1 cellular context compared by ENCODE assay signal in the genomic region with DNA sequence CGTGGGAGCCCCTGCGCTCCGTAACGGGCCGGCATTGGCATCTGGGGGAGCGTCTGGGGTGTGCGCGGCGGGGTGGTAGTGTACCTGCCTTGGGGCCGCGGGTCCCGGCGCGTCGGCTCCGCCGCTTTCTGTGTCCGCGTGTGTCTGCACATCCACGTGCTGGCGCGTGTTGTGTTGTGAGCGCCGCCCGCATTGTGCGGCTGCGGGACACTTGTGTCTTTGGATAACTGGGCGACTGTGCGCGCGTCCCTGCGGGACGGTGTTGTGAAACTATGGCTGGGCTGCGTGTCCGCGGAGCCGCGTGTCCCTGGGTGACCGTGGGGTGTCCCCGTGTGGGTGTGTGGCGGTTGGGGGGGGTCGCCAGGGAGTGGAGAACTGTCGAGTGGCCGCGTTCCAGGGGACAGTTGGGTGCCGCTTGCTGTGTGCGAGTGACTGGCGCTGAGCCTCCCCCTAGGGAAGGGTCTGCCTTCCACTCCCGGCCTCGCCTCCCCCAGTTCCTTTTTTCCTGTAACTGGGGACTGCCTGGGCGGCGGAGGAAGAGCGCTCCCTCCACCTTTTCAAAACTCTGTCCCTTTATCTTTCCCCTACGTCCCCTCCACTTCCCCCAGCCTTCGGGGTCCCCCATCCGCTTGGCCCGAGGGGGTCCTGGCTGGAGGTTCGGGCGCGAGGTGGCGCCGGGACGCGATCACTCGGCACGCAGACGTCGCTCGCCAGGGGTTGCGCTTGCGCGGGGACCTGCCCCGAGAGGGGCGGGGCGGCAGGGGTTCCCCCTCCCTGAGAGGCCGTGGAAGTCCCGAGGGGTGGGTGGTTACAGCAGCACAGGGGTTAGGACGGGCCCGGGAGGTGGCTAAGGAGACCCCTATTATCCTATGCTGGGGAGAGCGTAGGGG.
A peak's percentile ranks its signal among the peaks of the same experiment; 100 is the strongest.
TF ChIP-seq lines count a peak whose summit lies in the region.

No MANE protein-coding gene starts in this region.

TF ChIP-seq in HepG2, 621 proteins besides CTCF, POLR2A, EP300 and RAD21 (continued from another document and continues in another):
- no peak for TF ChIP-seq HES4 (CRISPR knock-in tag; IDR thresholded peaks at IDR 0.05; ENCODE audit: borderline replicate concordance)
- no peak for TF ChIP-seq SOX13 (IDR thresholded peaks at IDR 0.05)
- no peak for TF ChIP-seq SOX13 (CRISPR knock-in tag; conservative IDR thresholded peaks at IDR 0.05 in 1 of 2, IDR thresholded peaks at IDR 0.05 in 1 of 2)
- no peak for TF ChIP-seq ZNF260 (CRISPR knock-in tag; IDR thresholded peaks at IDR 0.05; ENCODE audit: borderline replicate concordance, low read depth)
- no peak for TF ChIP-seq ZNF317 (CRISPR knock-in tag; IDR thresholded peaks at IDR 0.05)
- TF ChIP-seq, protein P1, sequence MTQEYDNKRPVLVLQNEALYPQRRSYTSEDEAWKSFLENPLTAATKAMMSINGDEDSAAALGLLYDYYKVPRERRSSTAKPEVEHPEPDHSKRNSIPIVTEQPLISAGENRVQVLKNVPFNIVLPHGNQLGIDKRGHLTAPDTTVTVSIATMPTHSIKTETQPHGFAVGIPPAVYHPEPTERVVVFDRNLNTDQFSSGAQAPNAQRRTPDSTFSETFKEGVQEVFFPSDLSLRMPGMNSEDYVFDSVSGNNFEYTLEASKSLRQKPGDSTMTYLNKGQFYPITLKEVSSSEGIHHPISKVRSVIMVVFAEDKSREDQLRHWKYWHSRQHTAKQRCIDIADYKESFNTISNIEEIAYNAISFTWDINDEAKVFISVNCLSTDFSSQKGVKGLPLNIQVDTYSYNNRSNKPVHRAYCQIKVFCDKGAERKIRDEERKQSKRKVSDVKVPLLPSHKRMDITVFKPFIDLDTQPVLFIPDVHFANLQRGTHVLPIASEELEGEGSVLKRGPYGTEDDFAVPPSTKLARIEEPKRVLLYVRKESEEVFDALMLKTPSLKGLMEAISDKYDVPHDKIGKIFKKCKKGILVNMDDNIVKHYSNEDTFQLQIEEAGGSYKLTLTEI (CRISPR knock-in tag; conservative IDR thresholded peaks at IDR 0.05), result no peak
- no peak for TF ChIP-seq ZMYM2 (CRISPR knock-in tag; IDR thresholded peaks at IDR 0.05)
- no peak for TF ChIP-seq ZNF33B (CRISPR knock-in tag; IDR thresholded peaks at IDR 0.05)
- TF ChIP-seq, protein P2, sequence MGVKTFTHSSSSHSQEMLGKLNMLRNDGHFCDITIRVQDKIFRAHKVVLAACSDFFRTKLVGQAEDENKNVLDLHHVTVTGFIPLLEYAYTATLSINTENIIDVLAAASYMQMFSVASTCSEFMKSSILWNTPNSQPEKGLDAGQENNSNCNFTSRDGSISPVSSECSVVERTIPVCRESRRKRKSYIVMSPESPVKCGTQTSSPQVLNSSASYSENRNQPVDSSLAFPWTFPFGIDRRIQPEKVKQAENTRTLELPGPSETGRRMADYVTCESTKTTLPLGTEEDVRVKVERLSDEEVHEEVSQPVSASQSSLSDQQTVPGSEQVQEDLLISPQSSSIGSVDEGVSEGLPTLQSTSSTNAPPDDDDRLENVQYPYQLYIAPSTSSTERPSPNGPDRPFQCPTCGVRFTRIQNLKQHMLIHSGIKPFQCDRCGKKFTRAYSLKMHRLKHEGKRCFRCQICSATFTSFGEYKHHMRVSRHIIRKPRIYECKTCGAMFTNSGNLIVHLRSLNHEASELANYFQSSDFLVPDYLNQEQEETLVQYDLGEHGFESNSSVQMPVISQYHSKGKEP (CRISPR knock-in tag; IDR thresholded peaks at IDR 0.05), result no peak
- TF ChIP-seq, protein P3, sequence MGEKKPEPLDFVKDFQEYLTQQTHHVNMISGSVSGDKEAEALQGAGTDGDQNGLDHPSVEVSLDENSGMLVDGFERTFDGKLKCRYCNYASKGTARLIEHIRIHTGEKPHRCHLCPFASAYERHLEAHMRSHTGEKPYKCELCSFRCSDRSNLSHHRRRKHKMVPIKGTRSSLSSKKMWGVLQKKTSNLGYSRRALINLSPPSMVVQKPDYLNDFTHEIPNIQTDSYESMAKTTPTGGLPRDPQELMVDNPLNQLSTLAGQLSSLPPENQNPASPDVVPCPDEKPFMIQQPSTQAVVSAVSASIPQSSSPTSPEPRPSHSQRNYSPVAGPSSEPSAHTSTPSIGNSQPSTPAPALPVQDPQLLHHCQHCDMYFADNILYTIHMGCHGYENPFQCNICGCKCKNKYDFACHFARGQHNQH (CRISPR knock-in tag; IDR thresholded peaks at IDR 0.05), result no peak
- no peak for TF ChIP-seq ZNF724P (CRISPR knock-in tag; IDR thresholded peaks at IDR 0.05; ENCODE audit: borderline replicate concordance)
- no peak for TF ChIP-seq ZNF775 (CRISPR knock-in tag; IDR thresholded peaks at IDR 0.05; ENCODE audit: borderline replicate concordance)
- TF ChIP-seq ZNF674 (CRISPR knock-in tag; IDR thresholded peaks at IDR 0.05; ENCODE audit: low read depth), result no peak
- TF ChIP-seq MTA1 (CRISPR knock-in tag; IDR thresholded peaks at IDR 0.05; ENCODE audit: borderline replicate concordance), result peak; percentile 68; the same call in 1 of the 2 replicates
- TF ChIP-seq, protein P4, sequence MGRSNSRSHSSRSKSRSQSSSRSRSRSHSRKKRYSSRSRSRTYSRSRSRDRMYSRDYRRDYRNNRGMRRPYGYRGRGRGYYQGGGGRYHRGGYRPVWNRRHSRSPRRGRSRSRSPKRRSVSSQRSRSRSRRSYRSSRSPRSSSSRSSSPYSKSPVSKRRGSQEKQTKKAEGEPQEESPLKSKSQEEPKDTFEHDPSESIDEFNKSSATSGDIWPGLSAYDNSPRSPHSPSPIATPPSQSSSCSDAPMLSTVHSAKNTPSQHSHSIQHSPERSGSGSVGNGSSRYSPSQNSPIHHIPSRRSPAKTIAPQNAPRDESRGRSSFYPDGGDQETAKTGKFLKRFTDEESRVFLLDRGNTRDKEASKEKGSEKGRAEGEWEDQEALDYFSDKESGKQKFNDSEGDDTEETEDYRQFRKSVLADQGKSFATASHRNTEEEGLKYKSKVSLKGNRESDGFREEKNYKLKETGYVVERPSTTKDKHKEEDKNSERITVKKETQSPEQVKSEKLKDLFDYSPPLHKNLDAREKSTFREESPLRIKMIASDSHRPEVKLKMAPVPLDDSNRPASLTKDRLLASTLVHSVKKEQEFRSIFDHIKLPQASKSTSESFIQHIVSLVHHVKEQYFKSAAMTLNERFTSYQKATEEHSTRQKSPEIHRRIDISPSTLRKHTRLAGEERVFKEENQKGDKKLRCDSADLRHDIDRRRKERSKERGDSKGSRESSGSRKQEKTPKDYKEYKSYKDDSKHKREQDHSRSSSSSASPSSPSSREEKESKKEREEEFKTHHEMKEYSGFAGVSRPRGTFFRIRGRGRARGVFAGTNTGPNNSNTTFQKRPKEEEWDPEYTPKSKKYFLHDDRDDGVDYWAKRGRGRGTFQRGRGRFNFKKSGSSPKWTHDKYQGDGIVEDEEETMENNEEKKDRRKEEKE (IDR thresholded peaks at IDR 0.05), result no peak
- TF ChIP-seq, protein P5, sequence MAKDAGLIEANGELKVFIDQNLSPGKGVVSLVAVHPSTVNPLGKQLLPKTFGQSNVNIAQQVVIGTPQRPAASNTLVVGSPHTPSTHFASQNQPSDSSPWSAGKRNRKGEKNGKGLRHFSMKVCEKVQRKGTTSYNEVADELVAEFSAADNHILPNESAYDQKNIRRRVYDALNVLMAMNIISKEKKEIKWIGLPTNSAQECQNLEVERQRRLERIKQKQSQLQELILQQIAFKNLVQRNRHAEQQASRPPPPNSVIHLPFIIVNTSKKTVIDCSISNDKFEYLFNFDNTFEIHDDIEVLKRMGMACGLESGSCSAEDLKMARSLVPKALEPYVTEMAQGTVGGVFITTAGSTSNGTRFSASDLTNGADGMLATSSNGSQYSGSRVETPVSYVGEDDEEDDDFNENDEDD (CRISPR knock-in tag; IDR thresholded peaks at IDR 0.05; ENCODE audit: borderline replicate concordance), result no peak
- no peak for TF ChIP-seq ATF7 (IDR thresholded peaks at IDR 0.05)
- no peak for TF ChIP-seq ATF7 (CRISPR knock-in tag; IDR thresholded peaks at IDR 0.05)
- no peak for TF ChIP-seq MED13 (CRISPR knock-in tag; IDR thresholded peaks at IDR 0.05)
- TF ChIP-seq ZNF34 (CRISPR knock-in tag; IDR thresholded peaks at IDR 0.05; ENCODE audit: borderline replicate concordance), result no peak
- TF ChIP-seq, protein P6, sequence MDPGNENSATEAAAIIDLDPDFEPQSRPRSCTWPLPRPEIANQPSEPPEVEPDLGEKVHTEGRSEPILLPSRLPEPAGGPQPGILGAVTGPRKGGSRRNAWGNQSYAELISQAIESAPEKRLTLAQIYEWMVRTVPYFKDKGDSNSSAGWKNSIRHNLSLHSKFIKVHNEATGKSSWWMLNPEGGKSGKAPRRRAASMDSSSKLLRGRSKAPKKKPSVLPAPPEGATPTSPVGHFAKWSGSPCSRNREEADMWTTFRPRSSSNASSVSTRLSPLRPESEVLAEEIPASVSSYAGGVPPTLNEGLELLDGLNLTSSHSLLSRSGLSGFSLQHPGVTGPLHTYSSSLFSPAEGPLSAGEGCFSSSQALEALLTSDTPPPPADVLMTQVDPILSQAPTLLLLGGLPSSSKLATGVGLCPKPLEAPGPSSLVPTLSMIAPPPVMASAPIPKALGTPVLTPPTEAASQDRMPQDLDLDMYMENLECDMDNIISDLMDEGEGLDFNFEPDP (CRISPR knock-in tag; conservative IDR thresholded peaks at IDR 0.05), result no peak
- TF ChIP-seq PHF8 (CRISPR knock-in tag; IDR thresholded peaks at IDR 0.05), result no peak; the same call in 1 of the 2 replicates
- TF ChIP-seq BCL6 (CRISPR knock-in tag; IDR thresholded peaks at IDR 0.05), result peak; percentile 23; the same call in 1 of the 2 replicates
- no peak for TF ChIP-seq ZBTB20 (CRISPR knock-in tag; IDR thresholded peaks at IDR 0.05; ENCODE audit: borderline replicate concordance, low read depth)
- 0 out of 2 replicates have a peak, but pooled peaks have one; percentile 12 for TF ChIP-seq NFYB (CRISPR knock-in tag; IDR thresholded peaks at IDR 0.05)
- TF ChIP-seq SRSF9 (IDR thresholded peaks at IDR 0.05; ENCODE audit: borderline replicate concordance, insufficient read depth, low read depth, low read length, poor library complexity, severe bottlenecking), result no peak
- TF ChIP-seq ZNF354B (CRISPR knock-in tag; IDR thresholded peaks at IDR 0.05), result no peak
- TF ChIP-seq TAF15 (IDR thresholded peaks at IDR 0.05; ENCODE audit: low read depth, low read length, poor library complexity, severe bottlenecking), result no peak
- TF ChIP-seq ZFP36 (IDR thresholded peaks at IDR 0.05; ENCODE audit: borderline replicate concordance, low read depth, low read length, partially characterized antibody), result no peak
- no peak for TF ChIP-seq ESRRA (CRISPR knock-in tag; IDR thresholded peaks at IDR 0.05; ENCODE audit: low read depth)
- no peak for TF ChIP-seq ARNTL (CRISPR knock-in tag; IDR thresholded peaks at IDR 0.05)
- TF ChIP-seq SALL1 (CRISPR knock-in tag; IDR thresholded peaks at IDR 0.05), result peak; percentile 35; the same call in 1 of the 2 replicates
- TF ChIP-seq SMARCE1 (IDR thresholded peaks at IDR 0.05; ENCODE audit: borderline replicate concordance), result no peak
- no peak for TF ChIP-seq ZNF607 (CRISPR knock-in tag; IDR thresholded peaks at IDR 0.05; ENCODE audit: borderline replicate concordance)
- TF ChIP-seq, protein P7, sequence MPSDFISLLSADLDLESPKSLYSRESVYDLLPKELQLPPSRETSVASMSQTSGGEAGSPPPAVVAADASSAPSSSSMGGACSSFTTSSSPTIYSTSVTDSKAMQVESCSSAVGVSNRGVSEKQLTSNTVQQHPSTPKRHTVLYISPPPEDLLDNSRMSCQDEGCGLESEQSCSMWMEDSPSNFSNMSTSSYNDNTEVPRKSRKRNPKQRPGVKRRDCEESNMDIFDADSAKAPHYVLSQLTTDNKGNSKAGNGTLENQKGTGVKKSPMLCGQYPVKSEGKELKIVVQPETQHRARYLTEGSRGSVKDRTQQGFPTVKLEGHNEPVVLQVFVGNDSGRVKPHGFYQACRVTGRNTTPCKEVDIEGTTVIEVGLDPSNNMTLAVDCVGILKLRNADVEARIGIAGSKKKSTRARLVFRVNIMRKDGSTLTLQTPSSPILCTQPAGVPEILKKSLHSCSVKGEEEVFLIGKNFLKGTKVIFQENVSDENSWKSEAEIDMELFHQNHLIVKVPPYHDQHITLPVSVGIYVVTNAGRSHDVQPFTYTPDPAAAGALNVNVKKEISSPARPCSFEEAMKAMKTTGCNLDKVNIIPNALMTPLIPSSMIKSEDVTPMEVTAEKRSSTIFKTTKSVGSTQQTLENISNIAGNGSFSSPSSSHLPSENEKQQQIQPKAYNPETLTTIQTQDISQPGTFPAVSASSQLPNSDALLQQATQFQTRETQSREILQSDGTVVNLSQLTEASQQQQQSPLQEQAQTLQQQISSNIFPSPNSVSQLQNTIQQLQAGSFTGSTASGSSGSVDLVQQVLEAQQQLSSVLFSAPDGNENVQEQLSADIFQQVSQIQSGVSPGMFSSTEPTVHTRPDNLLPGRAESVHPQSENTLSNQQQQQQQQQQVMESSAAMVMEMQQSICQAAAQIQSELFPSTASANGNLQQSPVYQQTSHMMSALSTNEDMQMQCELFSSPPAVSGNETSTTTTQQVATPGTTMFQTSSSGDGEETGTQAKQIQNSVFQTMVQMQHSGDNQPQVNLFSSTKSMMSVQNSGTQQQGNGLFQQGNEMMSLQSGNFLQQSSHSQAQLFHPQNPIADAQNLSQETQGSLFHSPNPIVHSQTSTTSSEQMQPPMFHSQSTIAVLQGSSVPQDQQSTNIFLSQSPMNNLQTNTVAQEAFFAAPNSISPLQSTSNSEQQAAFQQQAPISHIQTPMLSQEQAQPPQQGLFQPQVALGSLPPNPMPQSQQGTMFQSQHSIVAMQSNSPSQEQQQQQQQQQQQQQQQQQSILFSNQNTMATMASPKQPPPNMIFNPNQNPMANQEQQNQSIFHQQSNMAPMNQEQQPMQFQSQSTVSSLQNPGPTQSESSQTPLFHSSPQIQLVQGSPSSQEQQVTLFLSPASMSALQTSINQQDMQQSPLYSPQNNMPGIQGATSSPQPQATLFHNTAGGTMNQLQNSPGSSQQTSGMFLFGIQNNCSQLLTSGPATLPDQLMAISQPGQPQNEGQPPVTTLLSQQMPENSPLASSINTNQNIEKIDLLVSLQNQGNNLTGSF (CRISPR knock-in tag; IDR thresholded peaks at IDR 0.05), result no peak
- TF ChIP-seq, protein P8, sequence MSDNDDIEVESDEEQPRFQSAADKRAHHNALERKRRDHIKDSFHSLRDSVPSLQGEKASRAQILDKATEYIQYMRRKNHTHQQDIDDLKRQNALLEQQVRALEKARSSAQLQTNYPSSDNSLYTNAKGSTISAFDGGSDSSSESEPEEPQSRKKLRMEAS (IDR thresholded peaks at IDR 0.05), result peak; percentile 85
- TF ChIP-seq, protein P9, sequence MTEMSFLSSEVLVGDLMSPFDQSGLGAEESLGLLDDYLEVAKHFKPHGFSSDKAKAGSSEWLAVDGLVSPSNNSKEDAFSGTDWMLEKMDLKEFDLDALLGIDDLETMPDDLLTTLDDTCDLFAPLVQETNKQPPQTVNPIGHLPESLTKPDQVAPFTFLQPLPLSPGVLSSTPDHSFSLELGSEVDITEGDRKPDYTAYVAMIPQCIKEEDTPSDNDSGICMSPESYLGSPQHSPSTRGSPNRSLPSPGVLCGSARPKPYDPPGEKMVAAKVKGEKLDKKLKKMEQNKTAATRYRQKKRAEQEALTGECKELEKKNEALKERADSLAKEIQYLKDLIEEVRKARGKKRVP (CRISPR knock-in tag; IDR thresholded peaks at IDR 0.05), result no peak
- no peak for TF ChIP-seq RELA (CRISPR knock-in tag; IDR thresholded peaks at IDR 0.05)
- TF ChIP-seq DNMT1 (CRISPR knock-in tag; IDR thresholded peaks at IDR 0.05), result no peak
- no peak for TF ChIP-seq NFE2L1 (CRISPR knock-in tag; IDR thresholded peaks at IDR 0.05; ENCODE audit: borderline replicate concordance)
- no peak for TF ChIP-seq RCOR2 (CRISPR knock-in tag; IDR thresholded peaks at IDR 0.05)
- no peak for TF ChIP-seq PLRG1 (conservative IDR thresholded peaks at IDR 0.05)
- TF ChIP-seq ATF1 (CRISPR knock-in tag; IDR thresholded peaks at IDR 0.05), result no peak
- TF ChIP-seq ATF7-NPFF (CRISPR knock-in tag; IDR thresholded peaks at IDR 0.05; ENCODE audit: low read depth), result peak; percentile 62
